In the genomic region with DNA sequence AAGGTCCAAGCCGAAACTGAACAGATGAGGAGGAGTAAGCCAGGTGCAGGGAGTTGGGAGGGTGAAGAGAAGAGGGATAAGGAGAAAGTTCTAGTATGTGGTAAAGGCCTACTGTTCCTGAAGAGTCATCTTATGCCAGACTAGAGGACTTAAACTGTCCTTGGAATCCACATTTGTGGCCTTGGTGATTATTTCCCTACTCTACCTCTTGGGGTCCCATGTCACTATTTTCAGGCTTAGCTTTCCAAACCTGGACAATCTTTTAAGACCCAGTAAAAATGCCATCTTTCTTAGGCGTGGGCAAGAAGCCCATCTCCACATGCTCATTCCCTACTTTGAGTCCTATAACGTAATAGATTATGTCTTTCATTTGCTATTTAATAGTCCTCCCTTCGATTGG, we compare ENCODE assay signal across 1 cellular context.
TF ChIP-seq lines count a peak whose summit lies in the region.

No MANE protein-coding gene starts in this region.

TF ChIP-seq in A549, 52 proteins besides CTCF, POLR2A, EP300 and RAD21:
- TF ChIP-seq, protein P1, sequence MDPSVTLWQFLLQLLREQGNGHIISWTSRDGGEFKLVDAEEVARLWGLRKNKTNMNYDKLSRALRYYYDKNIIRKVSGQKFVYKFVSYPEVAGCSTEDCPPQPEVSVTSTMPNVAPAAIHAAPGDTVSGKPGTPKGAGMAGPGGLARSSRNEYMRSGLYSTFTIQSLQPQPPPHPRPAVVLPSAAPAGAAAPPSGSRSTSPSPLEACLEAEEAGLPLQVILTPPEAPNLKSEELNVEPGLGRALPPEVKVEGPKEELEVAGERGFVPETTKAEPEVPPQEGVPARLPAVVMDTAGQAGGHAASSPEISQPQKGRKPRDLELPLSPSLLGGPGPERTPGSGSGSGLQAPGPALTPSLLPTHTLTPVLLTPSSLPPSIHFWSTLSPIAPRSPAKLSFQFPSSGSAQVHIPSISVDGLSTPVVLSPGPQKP (IDR thresholded peaks at IDR 0.05; ENCODE audit: low read depth, low read length) = no peak
- peak; percentile 15; the same call in 1 of the 3 replicates for TF ChIP-seq SMC3 (IDR thresholded peaks at IDR 0.05)
- TF ChIP-seq NPAS2 (CRISPR knock-in tag; IDR thresholded peaks at IDR 0.05; ENCODE audit: borderline replicate concordance) = no peak
